ENCODE assay signal across 20 cellular contexts in genomic region chr4:108821056-108821925, GRCh38. TPM values are rescaled to one million over a fixed set of nuclear protein-coding genes. Genes with fewer than 3 reads are reported as not detected.
DNase-seq lines count a peak whose midpoint lies in the region; ATAC-seq lines count a peak whose summit lies in the region.
"Had no signal": no experiment of that assay in that cellular context is flagged by ENCODE, and none has a peak within 500 bp of the region (broad histone marks: within the 10 kb centered on the region; RNA-seq: fewer than 3 reads in every experiment).

No MANE protein-coding gene starts in this region.

- peak overlapping the region; percentile 46 for H3K4me3 ChIP-seq in SK-N-MC
- H3K4me3 ChIP-seq: GM23338, Peyer's patch had no signal

- H3K9me3 ChIP-seq in SK-N-MC (ENCODE audit: low read depth, low read length) = no peaks in the 10 kb centered on the region
- H3K9me3 ChIP-seq: Caco-2, Peyer's patch, SK-N-SH had no signal

- H3K27ac ChIP-seq in SK-N-MC (peak overlapping the region; percentile 19), epithelial cell of prostate (peak overlapping the region; percentile 39)
- H3K27ac ChIP-seq: Peyer's patch had no signal

- no peak for ATAC-seq in GM21717 (IDR thresholded peaks at IDR 0.05; ENCODE audit: unreplicated experiment)
- ATAC-seq: GM23338 had no signal

- DNase-seq in ELR (ENCODE audit: low read depth) (peak; percentile 27), SK-N-MC (ENCODE audit: low read depth, low spot score) (no peak), epithelial cell of prostate (ENCODE audit: low read depth, low spot score) (no peak), myocyte (ENCODE audit: low read depth) (peak; percentile 16), HPDE6-E6E7 (ENCODE audit: extremely low spot score) (no peak), superior temporal gyrus (ENCODE audit: extremely low spot score) (no peak)
- DNase-seq: ACHN, Caco-2, DMS153, KBM-7, NCI-H1092, NCI-H2081 treated with DMSO at 0.1 percent for 48 hours, NCI-H510A treated with DMSO at 0.1 percent for 48 hours, NCI-H82, Peyer's patch, Right ventricle myocardium superior, SK-N-SH had no signal

- H3K36me3 ChIP-seq in SK-N-MC (ENCODE audit: insufficient read depth, low read length) = no peaks in the 10 kb centered on the region
- H3K36me3 ChIP-seq: Peyer's patch had no signal

- no peak overlapping the region for H3K9ac ChIP-seq in SK-N-MC (ENCODE audit: insufficient read length)
- H3K9ac ChIP-seq: SK-N-SH had no signal

RNA-seq across cellular contexts. Expression of gene ETNPPL, which starts 58.4 kb away (rescaled TPM):
- not detected in 2 replicates for total RNA-seq in myocyte
- polyA plus RNA-seq in myocyte (2012) = not detected
- total RNA-seq: Caco-2, M059J, Peyer's patch had no signal
- polyA plus RNA-seq: SK-N-SH had no signal

Comparison
In these comparisons a context has a peak if more than half of its experiments do, and no peak if none do; other contexts are left out.
1. DNase-seq: peak in ELR (single experiment) and myocyte (single experiment); none in SK-N-MC (single experiment), epithelial cell of prostate (single experiment), HPDE6-E6E7 (single experiment) and superior temporal gyrus (single experiment).